Comparison of ENCODE assay signal across 1 cellular context in the genomic region with DNA sequence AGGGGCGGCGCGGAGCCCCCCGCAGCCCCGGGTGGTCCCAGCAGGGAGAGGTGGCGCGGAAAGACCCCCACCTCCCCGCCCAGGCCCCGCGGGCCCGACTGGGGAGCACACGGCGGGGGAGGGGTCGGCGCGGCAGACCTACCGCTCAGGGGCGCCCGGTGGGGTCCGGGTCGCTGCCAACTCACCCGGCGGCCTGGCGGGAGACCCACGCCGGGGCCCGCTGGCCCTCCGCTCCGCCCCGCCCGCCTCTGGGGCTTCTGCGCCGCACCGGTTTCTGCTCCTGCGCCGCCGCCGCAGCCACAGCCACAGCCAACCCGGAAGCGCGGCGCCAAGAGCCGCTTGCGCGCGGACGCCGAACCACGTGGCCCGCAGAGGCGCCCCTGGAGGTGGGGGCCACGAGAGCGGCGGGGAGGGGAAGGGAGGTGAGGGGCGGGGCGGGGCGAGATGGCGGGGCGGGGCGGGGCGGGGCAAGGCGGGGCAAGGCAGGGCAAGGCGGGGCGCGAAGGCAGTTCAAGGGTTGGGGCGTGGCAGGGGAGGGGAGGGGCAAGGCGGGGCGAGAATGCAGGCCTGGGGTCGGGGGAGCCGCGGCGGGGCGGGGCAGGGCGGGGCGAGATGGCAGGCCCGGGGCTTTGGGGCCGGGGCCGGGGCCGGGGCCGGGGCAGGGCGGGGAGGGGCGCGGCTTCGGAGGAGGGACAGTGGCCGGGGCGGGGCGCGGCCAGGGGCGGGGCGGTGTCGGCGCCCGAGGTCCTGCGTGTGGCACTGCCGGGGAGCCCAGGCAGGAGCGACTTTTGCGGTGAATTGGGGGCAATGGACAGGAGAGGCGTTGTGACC.
TF ChIP-seq lines count a peak whose summit lies in the region.

Gene ZBTB24 (minus strand): TSS at position 307 of the 831 bp plus-strand sequence. CDS start 1,193 bp downstream, outside the sequence.

TF ChIP-seq in K562, 482 proteins besides CTCF, POLR2A, EP300 and RAD21 (continued from another document and continues in another):
- TF ChIP-seq TAF1 (IDR thresholded peaks at IDR 0.05; ENCODE audit: control insufficient read depth, extremely low read depth, insufficient read depth, low read length, severe bottlenecking) (peak; percentile 68), THRAP3 (IDR thresholded peaks at IDR 0.05; ENCODE audit: borderline replicate concordance) (no peak), SMARCA4 (IDR thresholded peaks at IDR 0.05) (no peak), ZFX (CRISPR knock-in tag; IDR thresholded peaks at IDR 0.05) (peak; percentile 68), HDAC2 (IDR thresholded peaks at IDR 0.05) (no peak; the same call in 1 of the 2 replicates), NBN (IDR thresholded peaks at IDR 0.05; ENCODE audit: low read depth) (no peak), ELF2 (CRISPR knock-in tag; IDR thresholded peaks at IDR 0.05) (peak; percentile 93), MCM3 (IDR thresholded peaks at IDR 0.05) (no peak), DMBX1 (CRISPR knock-in tag; IDR thresholded peaks at IDR 0.05; ENCODE audit: borderline replicate concordance) (no peak), CBFA2T2 (conservative IDR thresholded peaks at IDR 0.05) (no peak), SIRT6 (IDR thresholded peaks at IDR 0.05; ENCODE audit: low read depth, low read length) (no peak), ZMIZ1 (IDR thresholded peaks at IDR 0.05; ENCODE audit: low read depth in 2 of 2, low read length in 2 of 2) (no peak), ZFP1 (CRISPR knock-in tag; IDR thresholded peaks at IDR 0.05) (no peak), NR4A1 (CRISPR knock-in tag; IDR thresholded peaks at IDR 0.05) (no peak), NR4A1 (tag; IDR thresholded peaks at IDR 0.05) (no peak), VEZF1 (CRISPR knock-in tag; IDR thresholded peaks at IDR 0.05) (peak; percentile 94), ARID3B (CRISPR knock-in tag; IDR thresholded peaks at IDR 0.05; ENCODE audit: borderline replicate concordance) (no peak), FOS (IDR thresholded peaks at IDR 0.05; ENCODE audit: extremely low read depth, insufficient read length) (no peak), USF2 (CRISPR knock-in tag; IDR thresholded peaks at IDR 0.05) (peak; percentile 92), ZHX1 (conservative IDR thresholded peaks at IDR 0.05; ENCODE audit: low read length) (no peak), POLR2G (IDR thresholded peaks at IDR 0.05; ENCODE audit: low read depth, low read length) (peak; percentile 91), HNRNPH1 (optimal IDR thresholded peaks at IDR 0.05; ENCODE audit: low read depth, low read length) (no peak), PTTG1 (tag; IDR thresholded peaks at IDR 0.05; ENCODE audit: low read depth) (no peak), SREBF2 (CRISPR knock-in tag; IDR thresholded peaks at IDR 0.05) (no peak), PTBP1 (IDR thresholded peaks at IDR 0.05; ENCODE audit: low read depth, low read length) (no peak), MYC (IDR thresholded peaks at IDR 0.05; ENCODE audit: low read depth, low read length) (peak; percentile 95), MYC (CRISPR knock-in tag; IDR thresholded peaks at IDR 0.05; ENCODE audit: borderline replicate concordance, low read depth) (no peak), ZNF436 (CRISPR knock-in tag; IDR thresholded peaks at IDR 0.05) (no peak), PCBP2 (IDR thresholded peaks at IDR 0.05; ENCODE audit: low read depth, low read length, poor library complexity, severe bottlenecking) (no peak), JUND (IDR thresholded peaks at IDR 0.05; ENCODE audit: borderline replicate concordance, low read depth, low read length) (no peak), JUND (tag; IDR thresholded peaks at IDR 0.05; ENCODE audit: borderline replicate concordance, low read depth, low read length) (no peak; the same call in 2 of the 3 replicates), SNRNP70 (optimal IDR thresholded peaks at IDR 0.05; ENCODE audit: low read depth, low read length) (no peak), GABPA (tag; conservative IDR thresholded peaks at IDR 0.05; ENCODE audit: low read depth) (peak; percentile 45), YBX1 (IDR thresholded peaks at IDR 0.05) (no peak), C11orf30 (IDR thresholded peaks at IDR 0.05; ENCODE audit: low read depth) (no peak), SAFB2 (IDR thresholded peaks at IDR 0.05; ENCODE audit: borderline replicate concordance, low read depth, low read length, severe bottlenecking) (no peak), ZNF184 (CRISPR knock-in tag; IDR thresholded peaks at IDR 0.05) (no peak)
- TF ChIP-seq, protein P1, sequence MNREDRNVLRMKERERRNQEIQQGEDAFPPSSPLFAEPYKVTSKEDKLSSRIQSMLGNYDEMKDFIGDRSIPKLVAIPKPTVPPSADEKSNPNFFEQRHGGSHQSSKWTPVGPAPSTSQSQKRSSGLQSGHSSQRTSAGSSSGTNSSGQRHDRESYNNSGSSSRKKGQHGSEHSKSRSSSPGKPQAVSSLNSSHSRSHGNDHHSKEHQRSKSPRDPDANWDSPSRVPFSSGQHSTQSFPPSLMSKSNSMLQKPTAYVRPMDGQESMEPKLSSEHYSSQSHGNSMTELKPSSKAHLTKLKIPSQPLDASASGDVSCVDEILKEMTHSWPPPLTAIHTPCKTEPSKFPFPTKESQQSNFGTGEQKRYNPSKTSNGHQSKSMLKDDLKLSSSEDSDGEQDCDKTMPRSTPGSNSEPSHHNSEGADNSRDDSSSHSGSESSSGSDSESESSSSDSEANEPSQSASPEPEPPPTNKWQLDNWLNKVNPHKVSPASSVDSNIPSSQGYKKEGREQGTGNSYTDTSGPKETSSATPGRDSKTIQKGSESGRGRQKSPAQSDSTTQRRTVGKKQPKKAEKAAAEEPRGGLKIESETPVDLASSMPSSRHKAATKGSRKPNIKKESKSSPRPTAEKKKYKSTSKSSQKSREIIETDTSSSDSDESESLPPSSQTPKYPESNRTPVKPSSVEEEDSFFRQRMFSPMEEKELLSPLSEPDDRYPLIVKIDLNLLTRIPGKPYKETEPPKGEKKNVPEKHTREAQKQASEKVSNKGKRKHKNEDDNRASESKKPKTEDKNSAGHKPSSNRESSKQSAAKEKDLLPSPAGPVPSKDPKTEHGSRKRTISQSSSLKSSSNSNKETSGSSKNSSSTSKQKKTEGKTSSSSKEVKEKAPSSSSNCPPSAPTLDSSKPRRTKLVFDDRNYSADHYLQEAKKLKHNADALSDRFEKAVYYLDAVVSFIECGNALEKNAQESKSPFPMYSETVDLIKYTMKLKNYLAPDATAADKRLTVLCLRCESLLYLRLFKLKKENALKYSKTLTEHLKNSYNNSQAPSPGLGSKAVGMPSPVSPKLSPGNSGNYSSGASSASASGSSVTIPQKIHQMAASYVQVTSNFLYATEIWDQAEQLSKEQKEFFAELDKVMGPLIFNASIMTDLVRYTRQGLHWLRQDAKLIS (CRISPR knock-in tag; IDR thresholded peaks at IDR 0.05) = no peak
- TF ChIP-seq, protein P2, sequence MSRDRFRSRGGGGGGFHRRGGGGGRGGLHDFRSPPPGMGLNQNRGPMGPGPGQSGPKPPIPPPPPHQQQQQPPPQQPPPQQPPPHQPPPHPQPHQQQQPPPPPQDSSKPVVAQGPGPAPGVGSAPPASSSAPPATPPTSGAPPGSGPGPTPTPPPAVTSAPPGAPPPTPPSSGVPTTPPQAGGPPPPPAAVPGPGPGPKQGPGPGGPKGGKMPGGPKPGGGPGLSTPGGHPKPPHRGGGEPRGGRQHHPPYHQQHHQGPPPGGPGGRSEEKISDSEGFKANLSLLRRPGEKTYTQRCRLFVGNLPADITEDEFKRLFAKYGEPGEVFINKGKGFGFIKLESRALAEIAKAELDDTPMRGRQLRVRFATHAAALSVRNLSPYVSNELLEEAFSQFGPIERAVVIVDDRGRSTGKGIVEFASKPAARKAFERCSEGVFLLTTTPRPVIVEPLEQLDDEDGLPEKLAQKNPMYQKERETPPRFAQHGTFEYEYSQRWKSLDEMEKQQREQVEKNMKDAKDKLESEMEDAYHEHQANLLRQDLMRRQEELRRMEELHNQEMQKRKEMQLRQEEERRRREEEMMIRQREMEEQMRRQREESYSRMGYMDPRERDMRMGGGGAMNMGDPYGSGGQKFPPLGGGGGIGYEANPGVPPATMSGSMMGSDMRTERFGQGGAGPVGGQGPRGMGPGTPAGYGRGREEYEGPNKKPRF (IDR thresholded peaks at IDR 0.05; ENCODE audit: low read depth, low read length) = no peak
- TF ChIP-seq, protein P3, sequence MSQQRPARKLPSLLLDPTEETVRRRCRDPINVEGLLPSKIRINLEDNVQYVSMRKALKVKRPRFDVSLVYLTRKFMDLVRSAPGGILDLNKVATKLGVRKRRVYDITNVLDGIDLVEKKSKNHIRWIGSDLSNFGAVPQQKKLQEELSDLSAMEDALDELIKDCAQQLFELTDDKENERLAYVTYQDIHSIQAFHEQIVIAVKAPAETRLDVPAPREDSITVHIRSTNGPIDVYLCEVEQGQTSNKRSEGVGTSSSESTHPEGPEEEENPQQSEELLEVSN (IDR thresholded peaks at IDR 0.05; ENCODE audit: borderline replicate concordance in 1 of 2, extremely low read depth in 1 of 2, insufficient read depth in 1 of 2, insufficient read length in 1 of 2, low read depth in 1 of 2, low read length in 1 of 2, poor library complexity in 1 of 2, severe bottlenecking in 1 of 2) = peak; percentile 74 to 95
